ENCODE assay signal across 27 cellular contexts in genomic region chr2:34991508-34992274, GRCh38.
"Had no signal": no experiment of that assay in that cellular context is flagged by ENCODE, and none has a peak within 500 bp of the region (broad histone marks: within the 10 kb centered on the region; RNA-seq: fewer than 3 reads in every experiment).

No MANE protein-coding gene starts in this region.

- ATAC-seq: effector memory CD8-positive, alpha-beta T cell; heart right ventricle; left colon; lower lobe of right lung; psoas muscle; right cardiac atrium; stimulated activated memory B cell treated with anti-CD40 and anti-IgM and Interleukin-4, amounts not matched to agents 10 μg/mL and 1 μg/mL and 100 μg/mL, for 72 hours; stimulated activated naive CD8-positive, alpha-beta T cell treated with anti-CD3 and anti-CD28 coated beads, Interleukin-15, Interleukin-2, amounts not matched to agents 100 U/mL and 50 U/mL, for 24 hours had no signal

- H3K27ac ChIP-seq: esophagus squamous epithelium, heart right ventricle, left ventricle myocardium inferior, lower lobe of right lung, ovary, psoas muscle, sigmoid colon, thoracic aorta, tibial nerve, upper lobe of left lung had no signal

- H3K4me1 ChIP-seq: heart right ventricle, left ventricle myocardium inferior, lower lobe of right lung, psoas muscle, sigmoid colon, tibial nerve, upper lobe of left lung had no signal

- H3K4me3 ChIP-seq: esophagus squamous epithelium, heart right ventricle, left ventricle myocardium inferior, lower lobe of right lung, ovary, psoas muscle, sigmoid colon, thoracic aorta, tibial nerve, upper lobe of left lung had no signal

- H3K9me3 ChIP-seq: esophagus squamous epithelium, left ventricle myocardium inferior, lower lobe of right lung, ovary, psoas muscle, sigmoid colon, thoracic aorta, tibial nerve, upper lobe of left lung had no signal

- H3K36me3 Mint-ChIP-seq: natural killer cell; stimulated activated memory B cell treated with anti-CD40 and anti-IgM and Interleukin-4, amounts not matched to agents 10 μg/mL and 1 μg/mL and 100 μg/mL, for 72 hours had no signal

- H3K36me3 ChIP-seq: esophagus squamous epithelium, heart right ventricle, left ventricle myocardium inferior, lower lobe of right lung, ovary, sigmoid colon, thoracic aorta, tibial nerve, upper lobe of left lung had no signal

- H3K27me3 Mint-ChIP-seq: effector memory CD8-positive, alpha-beta T cell; stimulated activated memory B cell treated with anti-CD40 and anti-IgM and Interleukin-4, amounts not matched to agents 10 μg/mL and 1 μg/mL and 100 μg/mL, for 72 hours had no signal

- H3K27me3 ChIP-seq: esophagus squamous epithelium, heart right ventricle, ovary, sigmoid colon, tibial nerve, upper lobe of left lung had no signal

- H3K27ac Mint-ChIP-seq: effector memory CD8-positive, alpha-beta T cell; immature natural killer cell; natural killer cell; stimulated activated memory B cell treated with anti-CD40 and anti-IgM and Interleukin-4, amounts not matched to agents 10 μg/mL and 1 μg/mL and 100 μg/mL, for 72 hours had no signal

- H3K4me3 Mint-ChIP-seq: effector memory CD8-positive, alpha-beta T cell; immature natural killer cell; natural killer cell; stimulated activated memory B cell treated with anti-CD40 and anti-IgM and Interleukin-4, amounts not matched to agents 10 μg/mL and 1 μg/mL and 100 μg/mL, for 72 hours had no signal

- DNase-seq: cortex of kidney; effector memory CD8-positive, alpha-beta T cell; erythroblast; esophagus squamous epithelium; foreskin melanocyte; glutamatergic neuron; heart right ventricle; hippocampal formation; immature natural killer cell; islet precursor cell; kidney glomerular epithelial cell; left colon; left ventricle myocardium inferior; lower lobe of right lung; natural killer cell; occipital lobe; ovary; sigmoid colon; stimulated activated CD4-positive, alpha-beta T cell treated with anti-CD3 and anti-CD28 coated beads, Interleukin-4, amount 100 ng/mL, for 4 hours; stimulated activated naive CD8-positive, alpha-beta T cell treated with anti-CD3 and anti-CD28 coated beads, Interleukin-15, Interleukin-2, amounts not matched to agents 100 U/mL and 50 U/mL, for 24 hours; substantia nigra had no signal

- H3K4me1 Mint-ChIP-seq: immature natural killer cell; natural killer cell; stimulated activated memory B cell treated with anti-CD40 and anti-IgM and Interleukin-4, amounts not matched to agents 10 μg/mL and 1 μg/mL and 100 μg/mL, for 72 hours had no signal
